8 cellular contexts compared by ENCODE assay signal in genomic region chr2:212686285-212686895, GRCh38.
DNase-seq lines count a peak whose midpoint lies in the region; ATAC-seq, FAIRE-seq and TF ChIP-seq lines count a peak whose summit lies in the region.

No MANE protein-coding gene starts in this region.

- no peak overlapping the region for H3K56ac ChIP-seq in H1 (replicated peaks; ENCODE audit: insufficient read length, low read depth, low read length)

- no peaks in the 10 kb centered on the region for H3K36me3 ChIP-seq in H1 (ENCODE audit: control insufficient read depth in 2 of 4, insufficient read depth in 4 of 4, low read length in 3 of 4)

- H4K91ac ChIP-seq in H1 (replicated peaks; ENCODE audit: insufficient read length, low read length), result no peak overlapping the region

- WGBS in H1 (ENCODE audit: extremely low coverage in 1 of 2, insufficient coverage in 1 of 2, insufficient read length in 1 of 2, insufficient replicate concordance in 2 of 2, low coverage in 1 of 2, low lambda C conversion rate in 2 of 2, missing lambda C conversion rate in 1 of 2), 2 experiments, result 37% methylated on average over 10 of the region's 10 CpGs; no CpG with 5 or more reads in 1 of the 2 experiments

- H2BK20ac ChIP-seq in H1 (ENCODE audit: low read length), result no peak overlapping the region

- no peak overlapping the region for H2BK12ac ChIP-seq in H1 (ENCODE audit: low read depth, low read length)

- no peaks in the 10 kb centered on the region for H4K20me1 ChIP-seq in H1 (replicated peaks in 1 of 2; ENCODE audit: control insufficient read depth in 1 of 2, insufficient read depth in 2 of 2, low read length in 2 of 2)

- H3K4me2 ChIP-seq in H1 (ENCODE audit: insufficient read depth in 1 of 2, low read depth in 2 of 2, low read length in 2 of 2), result no peak overlapping the region; a peak in 1 of 4 replicates

- TF ChIP-seq CTCF in AG04450 (IDR thresholded peaks at IDR 0.05; ENCODE audit: low read depth, low read length) (peak; percentile 88), H1 (IDR thresholded peaks at IDR 0.05; ENCODE audit: control extremely low read depth in 1 of 3, insufficient read depth in 1 of 3, low read depth in 1 of 3, low read length in 3 of 3) (peak in 2 of 3 experiments; percentile 59 to 64; a peak in 3 of 4 replicates)

- POLR2A ChIA-PET in AG04450 (lab: Yijun Ruan, JAX) (interaction anchor here (0.6 kb wide), 1 partner anchor 290 kb away, joined by 4 read pairs; no protein-coding TSS in a partner anchor), H1 (lab: Charles Lee; ENCODE audit: partially characterized antibody) (interaction anchor here (0.6 kb wide), 1 partner anchor 1457 kb away, joined by 3 read pairs; no protein-coding TSS in a partner anchor)

- H3K4me1 ChIP-seq in H1 (replicated peaks in 1 of 4; ENCODE audit: control insufficient read depth in 3 of 4, insufficient read depth in 4 of 4, low read length in 3 of 4), result no peaks in the 10 kb centered on the region

- H3K23me2 ChIP-seq in H1 (ENCODE audit: low read depth, low read length), result no peaks in the 10 kb centered on the region

- no peak overlapping the region for H3K14ac ChIP-seq in H1 (ENCODE audit: insufficient read length)

- H3K79me1 ChIP-seq in H1 (ENCODE audit: low read depth, low read length), result no peaks in the 10 kb centered on the region

- CTCF ChIA-PET in AG04450 (lab: Charles Lee) (interaction anchor here (0.6 to 1.4 kb wide), 34 partner anchors 8 to 1592 kb away, joined by 3 to 24 read pairs (median 4); partner anchors contain the start of gene IKZF2), H1 (lab: Charles Lee; ENCODE audit: partially characterized antibody) (interaction anchor here (0.6 to 1.4 kb wide), 14 partner anchors 9 to 532 kb away, joined by 3 to 10 read pairs (median 3); no protein-coding TSS in a partner anchor)

- H3K9me3 ChIP-seq in AG04450 (ENCODE audit: control insufficient read depth, insufficient read depth, low read length) (no peaks in the 10 kb centered on the region), H1 (ENCODE audit: insufficient read depth in 2 of 2, low read depth in 1 of 2, low read length in 1 of 2) (no peaks in the 10 kb centered on the region)

- no peak overlapping the region for H3K27ac ChIP-seq in AG04450 (ENCODE audit: low read depth, low read length)
- H3K27ac ChIP-seq in H1 (ENCODE audit: low read depth, low read length), result no peak overlapping the region

- H2AK5ac ChIP-seq in H1 (ENCODE audit: low read depth, low read length), result no peak overlapping the region

- no peak overlapping the region for H3K23ac ChIP-seq in H1 (ENCODE audit: insufficient read length)

- no peak overlapping the region for H2BK5ac ChIP-seq in H1 (ENCODE audit: low read depth, low read length)

- peak; percentile 83 for FAIRE-seq in GM18507 (lab: Jason Lieb, UNC)
- peak; percentile 76 for FAIRE-seq in H1 (lab: Jason Lieb, UNC)

- ATAC-seq in HG03103 (IDR thresholded peaks at IDR 0.05; ENCODE audit: low read depth, unreplicated experiment), result peak; percentile 56

- peak; percentile 47 for DNase-seq in AG04450 (ENCODE audit: low read depth, low spot score)
- DNase-seq in GM18507 (ENCODE audit: extremely low spot score, insufficient read length, low read depth), result peak; percentile 25
- DNase-seq in NCI-H446 treated with DMSO at 0.1 percent for 48 hours (lab: John Stamatoyannopoulos, UW), result peak; percentile 74
- DNase-seq in activated CD4-positive, alpha-beta T cell treated with anti-CD3 and anti-CD28 coated beads, Interleukin-2, amount 50 U/mL, for 4 hours, result peak; percentile 4 to 25
- DNase-seq in H1 (ENCODE audit: low read depth in 1 of 2, low spot score in 2 of 2), result peak; percentile 7 to 62
- DNase-seq in middle frontal gyrus (ENCODE audit: extremely low spot score, low spot score), result peak; percentile 58
- DNase-seq in stimulated activated CD8-positive, alpha-beta memory T cell treated with anti-CD3 and anti-CD28 coated beads, Interleukin-7, amount 100 ng/mL, for 1 hour (ENCODE audit: low read depth in 2 of 2), result peak; percentile 23 to 29

- no peak overlapping the region for H4K8ac ChIP-seq in H1 (ENCODE audit: extremely low read depth, insufficient read depth, low read length)

- no peak for TF ChIP-seq POLR2A in H1 (IDR thresholded peaks at IDR 0.05; ENCODE audit: control extremely low read depth in 1 of 2, low read depth in 2 of 2, low read length in 2 of 2)

- H2BK15ac ChIP-seq in H1 (ENCODE audit: low read length), result no peak overlapping the region

- no peak overlapping the region for H3K9ac ChIP-seq in H1 (replicated peaks in 1 of 4; ENCODE audit: extremely low read depth in 1 of 4, low read depth in 3 of 4, low read length in 3 of 4)

- TF ChIP-seq RAD21 in H1 (IDR thresholded peaks at IDR 0.05 in 1 of 2, conservative IDR thresholded peaks at IDR 0.05 in 1 of 2; ENCODE audit: low read depth in 2 of 2, low read length in 2 of 2), result peak; percentile 93

- H3K27me3 ChIP-seq in AG04450 (ENCODE audit: control insufficient read depth, insufficient read depth, low read length) (no peaks in the 10 kb centered on the region), H1 (replicated peaks in 1 of 4; ENCODE audit: control insufficient read depth in 3 of 4, extremely low read depth in 1 of 4, insufficient read depth in 3 of 4, low read length in 3 of 4) (no peaks in the 10 kb centered on the region)

- H3K18ac ChIP-seq in H1 (ENCODE audit: extremely low read depth, low read length), result no peak overlapping the region

- H3K79me2 ChIP-seq in H1 (ENCODE audit: control insufficient read depth in 1 of 2, insufficient read depth in 2 of 2, low read length in 2 of 2), result no peaks in the 10 kb centered on the region

- H4K5ac ChIP-seq in H1 (ENCODE audit: insufficient read length, low read depth, low read length), result no peak overlapping the region

- no peak overlapping the region for H3K4me3 ChIP-seq in AG04450 (ENCODE audit: low read depth, low read length)
- H3K4me3 ChIP-seq in H1 (ENCODE audit: extremely low read depth in 1 of 4, insufficient read depth in 2 of 4, low read depth in 3 of 4, low read length in 4 of 4), result no peak overlapping the region

- no peak overlapping the region for H2BK120ac ChIP-seq in H1 (replicated peaks; ENCODE audit: low read depth, low read length)

- no peak for TF ChIP-seq EP300 in H1 (IDR thresholded peaks at IDR 0.05; ENCODE audit: borderline replicate concordance in 1 of 2, low read depth in 2 of 2, low read length in 2 of 2)

- H2AFZ ChIP-seq in H1 (ENCODE audit: low read length), result peak overlapping the region; percentile 70; the same call in 1 of the 2 replicates

- no peak overlapping the region for H3K4ac ChIP-seq in H1 (replicated peaks; ENCODE audit: insufficient read length, low read depth, low read length)

TF ChIP-seq in H1, 55 proteins besides CTCF, POLR2A, EP300 and RAD21:
- TF ChIP-seq POLR2AphosphoS5 (IDR thresholded peaks at IDR 0.05; ENCODE audit: low read depth, low read length) (no peak), CTBP2 (IDR thresholded peaks at IDR 0.05; ENCODE audit: borderline replicate concordance, insufficient read depth, insufficient read length, low read length) (no peak), MAX (IDR thresholded peaks at IDR 0.05) (no peak), SIRT6 (IDR thresholded peaks at IDR 0.05; ENCODE audit: low read length) (no peak), RFX5 (IDR thresholded peaks at IDR 0.05; ENCODE audit: borderline replicate concordance, low read depth, low read length) (no peak), RNF2 (IDR thresholded peaks at IDR 0.05; ENCODE audit: borderline replicate concordance, low read depth, low read length, missing control alignments, poor library complexity, severe bottlenecking) (no peak), ATF3 (IDR thresholded peaks at IDR 0.05; ENCODE audit: insufficient read depth, low read depth, low read length) (no peak), FOSL1 (IDR thresholded peaks at IDR 0.05; ENCODE audit: insufficient read depth, low read depth, low read length) (no peak)
TF ChIP-seq in H1: peak in this region for 0.

Comparison
In these comparisons a context has a peak if more than half of its experiments do, and no peak if none do; other contexts are left out.
1. DNase-seq: peak in every context shown above with its lines; median percentile 74 in NCI-H446 treated with DMSO at 0.1 percent for 48 hours; 58 in middle frontal gyrus; 47 in AG04450; 34 in H1; 26 in stimulated activated CD8-positive, alpha-beta memory T cell treated with anti-CD3 and anti-CD28 coated beads, Interleukin-7, amount 100 ng/mL, for 1 hour; 25 in GM18507; 14 in activated CD4-positive, alpha-beta T cell treated with anti-CD3 and anti-CD28 coated beads, Interleukin-2, amount 50 U/mL, for 4 hours.